11 cellular contexts compared by ENCODE assay signal in genomic region chr16:56263711-56264608, GRCh38.
DNase-seq lines count a peak whose midpoint lies in the region; ATAC-seq and TF ChIP-seq lines count a peak whose summit lies in the region.
"Had no signal": no experiment of that assay in that cellular context is flagged by ENCODE, and none has a peak within 500 bp of the region (broad histone marks: within the 10 kb centered on the region; RNA-seq: fewer than 3 reads in every experiment).

No MANE protein-coding gene starts in this region.

- no peaks in the 10 kb centered on the region for H3K9me3 ChIP-seq in stomach
- H3K9me3 ChIP-seq in esophagus muscularis mucosa: no peaks in the 10 kb centered on the region
- H3K9me3 ChIP-seq: uterus had no signal

- H3K27ac ChIP-seq in stomach (peak overlapping the region in 4 of 5 donors; percentile 23 to 83 (median 60)), esophagus muscularis mucosa (replicated peaks in 1 of 4) (no peak overlapping the region)
- H3K27ac ChIP-seq: uterus had no signal

- H3K4me3 ChIP-seq in stomach: no peak overlapping the region
- H3K4me3 ChIP-seq in esophagus muscularis mucosa: no peak overlapping the region
- H3K4me3 ChIP-seq: uterus had no signal

- H3K27me3 ChIP-seq in stomach (no peaks in the 10 kb centered on the region), esophagus muscularis mucosa (no peaks in the 10 kb centered on the region)
- H3K27me3 ChIP-seq: uterus had no signal

- TF ChIP-seq CTCF in stomach (IDR thresholded peaks at IDR 0.05): no peak
- no peak for TF ChIP-seq CTCF in esophagus muscularis mucosa (IDR thresholded peaks at IDR 0.05)

- 44 to 57% (median 51%) methylated on average over 11 of the region's 11 CpGs for whole genome bisulfite sequencing in stomach, 5 donors
- 82% methylated on average over 7 of the region's 11 CpGs for WGBS in esophagus muscularis mucosa

- H3K36me3 ChIP-seq in stomach (no peaks in the 10 kb centered on the region), esophagus muscularis mucosa (no peaks in the 10 kb centered on the region)
- H3K36me3 ChIP-seq: uterus had no signal

- ATAC-seq in HG02798 (IDR thresholded peaks at IDR 0.05; ENCODE audit: poor library complexity, unreplicated experiment): no peak
- ATAC-seq: naive thymus-derived CD4-positive, alpha-beta T cell had no signal

- TF ChIP-seq POLR2A in stomach (IDR thresholded peaks at IDR 0.05): no peak
- no peak for TF ChIP-seq POLR2A in esophagus muscularis mucosa (IDR thresholded peaks at IDR 0.05; ENCODE audit: low read depth)

- peak; percentile 25 for DNase-seq in NCI-H146 treated with DMSO at 0.1 percent for 48 hours (lab: John Stamatoyannopoulos, UW; ENCODE audit: unreplicated experiment)
- DNase-seq in anterior cingulate cortex (lab: John Stamatoyannopoulos, UW): peak in 44 of 58 donors; percentile 28 to 89 (median 63)
- DNase-seq in left kidney (ENCODE audit: low read depth, low spot score): peak; percentile 85
- DNase-seq in stomach: no peak
- DNase-seq in esophagus muscularis mucosa (ENCODE audit: extremely low spot score): no peak
- no peak for DNase-seq in NCI-H187 (lab: John Stamatoyannopoulos, UW)
- DNase-seq: EL; naive thymus-derived CD4-positive, alpha-beta T cell; OCI-M1; uterus had no signal

- H3K4me1 ChIP-seq in stomach (peaks cover 0 to 59% (median 27%) of the 10 kb centered on the region in 4 donors), esophagus muscularis mucosa (peaks cover 0 to 6% (median 5%) of the 10 kb centered on the region in 4 donors)
- H3K4me1 ChIP-seq: uterus had no signal

- intact Hi-C loops in stomach (cut with DNase I; ENCODE audit: low total_unique reads) (no loop called here), esophagus muscularis mucosa (cut with DNase I) (no loop called here)

- no peak for TF ChIP-seq EP300 in stomach (IDR thresholded peaks at IDR 0.05)
- no peak for TF ChIP-seq EP300 in esophagus muscularis mucosa (IDR thresholded peaks at IDR 0.05)

Comparison
In these comparisons a context has a peak if more than half of its experiments do, and no peak if none do; other contexts are left out.
1. DNase-seq: peak in NCI-H146 treated with DMSO at 0.1 percent for 48 hours (single experiment), anterior cingulate cortex (44 of 58) and left kidney (single experiment); none in stomach (single experiment), esophagus muscularis mucosa (single experiment) and NCI-H187 (0 of 2).
2. H3K27ac ChIP-seq: peak in stomach (4 of 5); none in esophagus muscularis mucosa (0 of 4).